ENCODE assay signal across 1 cellular context in genomic region chr17:3048727-3049471, GRCh38.
A peak's percentile ranks its signal among the peaks of the same experiment; 100 is the strongest.
TF ChIP-seq lines count a peak whose summit lies in the region.

No MANE protein-coding gene starts in this region.

TF ChIP-seq in HepG2, 621 proteins besides CTCF, POLR2A, EP300 and RAD21 (continued from another document and continues in another):
- TF ChIP-seq ZNF407 (CRISPR knock-in tag; IDR thresholded peaks at IDR 0.05; ENCODE audit: not compliant biosample characterization) (no peak), MYPOP (CRISPR knock-in tag; IDR thresholded peaks at IDR 0.05) (no peak), FOXA3 (CRISPR knock-in tag; IDR thresholded peaks at IDR 0.05) (peak; percentile 20; the same call in 1 of the 2 replicates), CEBPB (IDR thresholded peaks at IDR 0.05; ENCODE audit: borderline replicate concordance, low read depth, low read length) (no peak), NFIB (CRISPR knock-in tag; IDR thresholded peaks at IDR 0.05; ENCODE audit: borderline replicate concordance) (no peak), MEIS2 (CRISPR knock-in tag; IDR thresholded peaks at IDR 0.05) (no peak), NR2F6 (IDR thresholded peaks at IDR 0.05) (no peak), NR2F6 (CRISPR knock-in tag; IDR thresholded peaks at IDR 0.05) (no peak), MTA1 (CRISPR knock-in tag; IDR thresholded peaks at IDR 0.05; ENCODE audit: borderline replicate concordance) (no peak; the same call in 1 of the 2 replicates), HNRNPH1 (optimal IDR thresholded peaks at IDR 0.05; ENCODE audit: low read depth, low read length) (no peak), SIN3A (IDR thresholded peaks at IDR 0.05; ENCODE audit: borderline replicate concordance, low read depth, low read length) (no peak), CSRNP1 (CRISPR knock-in tag; IDR thresholded peaks at IDR 0.05) (no peak), AGO2 (optimal IDR thresholded peaks at IDR 0.05; ENCODE audit: low read depth, low read length) (no peak), SMC3 (IDR thresholded peaks at IDR 0.05; ENCODE audit: low read length) (peak; percentile 44; the same call in 1 of the 2 replicates), IRF2 (CRISPR knock-in tag; IDR thresholded peaks at IDR 0.05) (peak; percentile 13; the same call in 1 of the 2 replicates), FOXC1 (CRISPR knock-in tag; IDR thresholded peaks at IDR 0.05; ENCODE audit: borderline replicate concordance) (no peak), ZNF660 (CRISPR knock-in tag; IDR thresholded peaks at IDR 0.05; ENCODE audit: borderline replicate concordance, low read depth) (no peak), MBNL3 (CRISPR knock-in tag; conservative IDR thresholded peaks at IDR 0.05) (no peak), KLF12 (CRISPR knock-in tag; IDR thresholded peaks at IDR 0.05; ENCODE audit: borderline replicate concordance) (no peak), RNF2 (conservative IDR thresholded peaks at IDR 0.05; ENCODE audit: low read depth) (peak; percentile 48; the same call in 1 of the 2 replicates), THAP9 (CRISPR knock-in tag; IDR thresholded peaks at IDR 0.05; ENCODE audit: borderline replicate concordance) (peak; percentile 48; the same call in 1 of the 2 replicates), ZNF143 (CRISPR knock-in tag; IDR thresholded peaks at IDR 0.05) (no peak), HDAC6 (IDR thresholded peaks at IDR 0.05; ENCODE audit: low read depth, low read length) (no peak), MIER2 (CRISPR knock-in tag; IDR thresholded peaks at IDR 0.05) (0 out of 2 replicates have a peak, but pooled peaks have one; percentile 58), ZNF362 (CRISPR knock-in tag; IDR thresholded peaks at IDR 0.05; ENCODE audit: borderline replicate concordance) (no peak), ARNT2 (CRISPR knock-in tag; IDR thresholded peaks at IDR 0.05; ENCODE audit: low read depth) (peak; percentile 49; the same call in 1 of the 2 replicates), ZNF713 (CRISPR knock-in tag; IDR thresholded peaks at IDR 0.05) (0 out of 2 replicates have a peak, but pooled peaks have one; percentile 36), ZNF607 (CRISPR knock-in tag; IDR thresholded peaks at IDR 0.05; ENCODE audit: borderline replicate concordance) (no peak), ZKSCAN8 (CRISPR knock-in tag; IDR thresholded peaks at IDR 0.05; ENCODE audit: borderline replicate concordance) (no peak), ZNF83 (CRISPR knock-in tag; IDR thresholded peaks at IDR 0.05; ENCODE audit: borderline replicate concordance) (no peak), ZNF513 (CRISPR knock-in tag; conservative IDR thresholded peaks at IDR 0.05) (no peak), RXRB (CRISPR knock-in tag; IDR thresholded peaks at IDR 0.05; ENCODE audit: borderline replicate concordance) (peak; percentile 31; the same call in 1 of the 2 replicates), ZNF446 (CRISPR knock-in tag; IDR thresholded peaks at IDR 0.05) (no peak), KDM1A (CRISPR knock-in tag; IDR thresholded peaks at IDR 0.05) (no peak)
- TF ChIP-seq, protein P1, sequence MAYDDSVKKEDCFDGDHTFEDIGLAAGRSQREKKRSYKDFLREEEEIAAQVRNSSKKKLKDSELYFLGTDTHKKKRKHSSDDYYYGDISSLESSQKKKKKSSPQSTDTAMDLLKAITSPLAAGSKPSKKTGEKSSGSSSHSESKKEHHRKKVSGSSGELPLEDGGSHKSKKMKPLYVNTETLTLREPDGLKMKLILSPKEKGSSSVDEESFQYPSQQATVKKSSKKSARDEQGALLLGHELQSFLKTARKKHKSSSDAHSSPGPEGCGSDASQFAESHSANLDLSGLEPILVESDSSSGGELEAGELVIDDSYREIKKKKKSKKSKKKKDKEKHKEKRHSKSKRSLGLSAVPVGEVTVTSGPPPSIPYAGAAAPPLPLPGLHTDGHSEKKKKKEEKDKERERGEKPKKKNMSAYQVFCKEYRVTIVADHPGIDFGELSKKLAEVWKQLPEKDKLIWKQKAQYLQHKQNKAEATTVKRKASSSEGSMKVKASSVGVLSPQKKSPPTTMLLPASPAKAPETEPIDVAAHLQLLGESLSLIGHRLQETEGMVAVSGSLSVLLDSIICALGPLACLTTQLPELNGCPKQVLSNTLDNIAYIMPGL (CRISPR knock-in tag; IDR thresholded peaks at IDR 0.05; ENCODE audit: borderline replicate concordance in 1 of 2, low read depth in 1 of 2): peak; percentile 78 to 82
- TF ChIP-seq, protein P2, sequence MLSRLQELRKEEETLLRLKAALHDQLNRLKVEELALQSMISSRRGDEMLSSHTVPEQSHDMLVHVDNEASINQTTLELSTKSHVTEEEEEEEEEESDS (CRISPR knock-in tag; IDR thresholded peaks at IDR 0.05; ENCODE audit: borderline replicate concordance): no peak
- TF ChIP-seq, protein P3, sequence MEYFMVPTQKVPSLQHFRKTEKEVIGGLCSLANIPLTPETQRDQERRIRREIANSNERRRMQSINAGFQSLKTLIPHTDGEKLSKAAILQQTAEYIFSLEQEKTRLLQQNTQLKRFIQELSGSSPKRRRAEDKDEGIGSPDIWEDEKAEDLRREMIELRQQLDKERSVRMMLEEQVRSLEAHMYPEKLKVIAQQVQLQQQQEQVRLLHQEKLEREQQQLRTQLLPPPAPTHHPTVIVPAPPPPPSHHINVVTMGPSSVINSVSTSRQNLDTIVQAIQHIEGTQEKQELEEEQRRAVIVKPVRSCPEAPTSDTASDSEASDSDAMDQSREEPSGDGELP (IDR thresholded peaks at IDR 0.05; ENCODE audit: borderline replicate concordance, low read depth): peak; percentile 68; the same call in 1 of the 2 replicates
- TF ChIP-seq, protein P4, sequence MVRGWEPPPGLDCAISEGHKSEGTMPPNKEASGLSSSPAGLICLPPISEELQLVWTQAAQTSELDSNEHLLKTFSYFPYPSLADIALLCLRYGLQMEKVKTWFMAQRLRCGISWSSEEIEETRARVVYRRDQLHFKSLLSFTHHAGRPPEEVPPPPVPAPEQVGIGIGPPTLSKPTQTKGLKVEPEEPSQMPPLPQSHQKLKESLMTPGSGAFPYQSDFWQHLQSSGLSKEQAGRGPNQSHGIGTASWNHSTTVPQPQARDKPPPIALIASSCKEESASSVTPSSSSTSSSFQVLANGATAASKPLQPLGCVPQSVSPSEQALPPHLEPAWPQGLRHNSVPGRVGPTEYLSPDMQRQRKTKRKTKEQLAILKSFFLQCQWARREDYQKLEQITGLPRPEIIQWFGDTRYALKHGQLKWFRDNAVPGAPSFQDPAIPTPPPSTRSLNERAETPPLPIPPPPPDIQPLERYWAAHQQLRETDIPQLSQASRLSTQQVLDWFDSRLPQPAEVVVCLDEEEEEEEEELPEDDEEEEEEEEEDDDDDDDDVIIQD (CRISPR knock-in tag; IDR thresholded peaks at IDR 0.05; ENCODE audit: low read depth): peak; percentile 62; the same call in 1 of the 2 replicates
